ENCODE assay signal across 9 cellular contexts in genomic region chr6:146950351-146950835, GRCh38.
A peak's percentile ranks its signal among the peaks of the same experiment; 100 is the strongest.
DNase-seq lines count a peak whose midpoint lies in the region; ATAC-seq and TF ChIP-seq lines count a peak whose summit lies in the region.
"Had no signal": no experiment of that assay in that cellular context is flagged by ENCODE, and none has a peak within 500 bp of the region (broad histone marks: within the 10 kb centered on the region; RNA-seq: fewer than 3 reads in every experiment).

No MANE protein-coding gene starts in this region.

- H3K4me1 ChIP-seq in OCI-LY7 (ENCODE audit: insufficient read depth, low read length, poor library complexity, severe bottlenecking): no peaks in the 10 kb centered on the region

- POLR2A ChIA-PET in OCI-LY7 (lab: Charles Lee): no interaction called here

- peak; percentile 65 for DNase-seq in activated naive CD4-positive, alpha-beta T cell treated with anti-CD3 and anti-CD28 coated beads for 36 hours
- DNase-seq in activated naive CD4-positive, alpha-beta T cell treated with Interleukin-2 at 50 U/mL for 16 hours: no peak
- peak; percentile 8 for DNase-seq in Jurkat, Clone E6-1 (ENCODE audit: low read depth, low spot score)
- peak; percentile 29 for DNase-seq in choroid plexus epithelial cell (ENCODE audit: low read depth)
- peak in 1 of 2 donors; percentile 29 for DNase-seq in stimulated activated naive CD8-positive, alpha-beta T cell treated with anti-CD3 and anti-CD28 coated beads, Interleukin-15, amount 100 ng/mL, for 72 hours
- DNase-seq in OCI-LY7 (ENCODE audit: low spot score): no peak
- no peak for DNase-seq in glutamatergic neuron
- no peak for DNase-seq in NCI-H1105 (lab: John Stamatoyannopoulos, UW)
- DNase-seq: T-helper 9 cell had no signal

- H3K36me3 Mint-ChIP-seq in activated naive CD4-positive, alpha-beta T cell treated with anti-CD3 and anti-CD28 coated beads for 36 hours (ENCODE audit: low read depth): peaks cover 2% of the 10 kb centered on the region
- H3K36me3 Mint-ChIP-seq in glutamatergic neuron (ENCODE audit: unreplicated experiment): no peaks in the 10 kb centered on the region

- H2AFZ ChIP-seq in OCI-LY7 (ENCODE audit: low read length): no peak overlapping the region

- H4K20me1 ChIP-seq in OCI-LY7 (ENCODE audit: insufficient read depth, low read length): no peaks in the 10 kb centered on the region

- no peaks in the 10 kb centered on the region for H3K27me3 Mint-ChIP-seq in activated naive CD4-positive, alpha-beta T cell treated with anti-CD3 and anti-CD28 coated beads for 36 hours (ENCODE audit: low read depth)
- H3K27me3 Mint-ChIP-seq in stimulated activated naive CD8-positive, alpha-beta T cell treated with anti-CD3 and anti-CD28 coated beads, Interleukin-15, amount 100 ng/mL, for 72 hours: no peaks in the 10 kb centered on the region
- no peaks in the 10 kb centered on the region for H3K27me3 Mint-ChIP-seq in glutamatergic neuron (ENCODE audit: unreplicated experiment)

- CTCF ChIA-PET in activated naive CD4-positive, alpha-beta T cell treated with anti-CD3 and anti-CD28 coated beads for 36 hours (lab: Charles Lee): no interaction called here
- CTCF ChIA-PET in OCI-LY7 (lab: Charles Lee; ENCODE audit: unreplicated experiment): no interaction called here

- no peaks in the 10 kb centered on the region for H3K9me3 ChIP-seq in OCI-LY7 (ENCODE audit: low read length)

- no TSS peak for BruUV-seq in OCI-LY7 (replicated peaks; lab: Mats Ljungman, UMichigan)

- H3K27ac ChIP-seq in OCI-LY7 (ENCODE audit: low read depth, low read length, poor library complexity, severe bottlenecking): no peak overlapping the region

- peaks cover 17% of the 10 kb centered on the region for H3K4me1 Mint-ChIP-seq in activated naive CD4-positive, alpha-beta T cell treated with anti-CD3 and anti-CD28 coated beads for 36 hours (ENCODE audit: low read depth)
- H3K4me1 Mint-ChIP-seq in stimulated activated naive CD8-positive, alpha-beta T cell treated with anti-CD3 and anti-CD28 coated beads, Interleukin-15, amount 100 ng/mL, for 72 hours: peaks cover 15% of the 10 kb centered on the region
- no peaks in the 10 kb centered on the region for H3K4me1 Mint-ChIP-seq in glutamatergic neuron (ENCODE audit: low read depth, unreplicated experiment)

- ATAC-seq in stimulated activated naive CD8-positive, alpha-beta T cell treated with anti-CD3 and anti-CD28 coated beads, Interleukin-15, amount 100 ng/mL, for 72 hours: peak; percentile 90

- H3K4me3 Mint-ChIP-seq in activated naive CD4-positive, alpha-beta T cell treated with anti-CD3 and anti-CD28 coated beads for 36 hours: no peak overlapping the region
- peak overlapping the region; percentile 1 to 29 for H3K4me3 Mint-ChIP-seq in stimulated activated naive CD8-positive, alpha-beta T cell treated with anti-CD3 and anti-CD28 coated beads, Interleukin-15, amount 100 ng/mL, for 72 hours
- no peak overlapping the region for H3K4me3 Mint-ChIP-seq in glutamatergic neuron (ENCODE audit: unreplicated experiment)

- no peaks in the 10 kb centered on the region for H3K9me2 ChIP-seq in OCI-LY7 (ENCODE audit: insufficient read depth, low read length)

- H3K4me3 ChIP-seq in Jurkat, Clone E6-1 (ENCODE audit: low read length): no peak overlapping the region
- H3K4me3 ChIP-seq in choroid plexus epithelial cell (ENCODE audit: low read depth, low read length): no peak overlapping the region
- no peak overlapping the region for H3K4me3 ChIP-seq in OCI-LY7 (ENCODE audit: low read depth, low read length, poor library complexity, severe bottlenecking)

- no peaks in the 10 kb centered on the region for H3K79me2 ChIP-seq in OCI-LY7 (ENCODE audit: insufficient read depth, low read depth, low read length)

- no peak overlapping the region for H3K4me2 ChIP-seq in OCI-LY7 (ENCODE audit: low read length)

- H3K9me3 Mint-ChIP-seq in activated naive CD4-positive, alpha-beta T cell treated with anti-CD3 and anti-CD28 coated beads for 36 hours: no peaks in the 10 kb centered on the region
- H3K9me3 Mint-ChIP-seq in stimulated activated naive CD8-positive, alpha-beta T cell treated with anti-CD3 and anti-CD28 coated beads, Interleukin-15, amount 100 ng/mL, for 72 hours: no peaks in the 10 kb centered on the region
- no peaks in the 10 kb centered on the region for H3K9me3 Mint-ChIP-seq in glutamatergic neuron (ENCODE audit: unreplicated experiment)

- H3K27ac Mint-ChIP-seq in activated naive CD4-positive, alpha-beta T cell treated with anti-CD3 and anti-CD28 coated beads for 36 hours: peak overlapping the region; percentile 88
- H3K27ac Mint-ChIP-seq in stimulated activated naive CD8-positive, alpha-beta T cell treated with anti-CD3 and anti-CD28 coated beads, Interleukin-15, amount 100 ng/mL, for 72 hours: peak overlapping the region; percentile 43 to 68
- no peak overlapping the region for H3K27ac Mint-ChIP-seq in glutamatergic neuron (ENCODE audit: unreplicated experiment)

- no peaks in the 10 kb centered on the region for H3K36me3 ChIP-seq in OCI-LY7 (ENCODE audit: insufficient read depth, low read length)

- TF ChIP-seq CTCF in choroid plexus epithelial cell (conservative IDR thresholded peaks at IDR 0.05; ENCODE audit: low read depth, low read length): no peak
- TF ChIP-seq CTCF in OCI-LY7 (conservative IDR thresholded peaks at IDR 0.05; ENCODE audit: low read length): no peak
- TF ChIP-seq CTCF in glutamatergic neuron (IDR thresholded peaks at IDR 0.05; ENCODE audit: partially characterized antibody, unreplicated experiment): no peak

- intact Hi-C loops in activated naive CD4-positive, alpha-beta T cell treated with anti-CD3 and anti-CD28 coated beads for 36 hours (cut with micrococcal nuclease): loop anchor here (1.0 to 10.0 kb wide), 10 partner anchors 73 to 1254 kb away; partner anchors contain the start of gene SHPRH
- intact Hi-C loops in OCI-LY7 (cut with micrococcal nuclease; ENCODE audit: unreplicated experiment): no loop called here

Comparison
In these comparisons a context has a peak if more than half of its experiments do, and no peak if none do; other contexts are left out.
1. DNase-seq: peak in activated naive CD4-positive, alpha-beta T cell treated with anti-CD3 and anti-CD28 coated beads for 36 hours (single experiment), Jurkat, Clone E6-1 (single experiment) and choroid plexus epithelial cell (single experiment); none in activated naive CD4-positive, alpha-beta T cell treated with Interleukin-2 at 50 U/mL for 16 hours (single experiment), OCI-LY7 (single experiment), glutamatergic neuron (single experiment) and NCI-H1105 (single experiment).
2. H3K4me3 Mint-ChIP-seq: peak in stimulated activated naive CD8-positive, alpha-beta T cell treated with anti-CD3 and anti-CD28 coated beads, Interleukin-15, amount 100 ng/mL, for 72 hours (2 of 2); none in activated naive CD4-positive, alpha-beta T cell treated with anti-CD3 and anti-CD28 coated beads for 36 hours (single experiment) and glutamatergic neuron (single experiment).